Comparison of ENCODE assay signal across 16 cellular contexts in genomic region chr1:84750110-84750509, GRCh38. TPM values are rescaled to one million over a fixed set of nuclear protein-coding genes. Genes with fewer than 3 reads are reported as not detected.
DNase-seq lines count a peak whose midpoint lies in the region; ATAC-seq, FAIRE-seq and TF ChIP-seq lines count a peak whose summit lies in the region.
"Had no signal": no experiment of that assay in that cellular context is flagged by ENCODE, and none has a peak within 500 bp of the region (broad histone marks: within the 10 kb centered on the region; RNA-seq: fewer than 3 reads in every experiment).

No MANE protein-coding gene starts in this region.

- ATAC-seq in GM18858 (IDR thresholded peaks at IDR 0.05; ENCODE audit: unreplicated experiment): no peak

- H3K4me1 ChIP-seq in vagina: no peaks in the 10 kb centered on the region
- H3K4me1 ChIP-seq: BLaER1, SJSA1 had no signal

- intact Hi-C loops in vagina (cut with DNase I): loop anchor here (10.0 kb wide), 1 partner anchor 315 kb away; no protein-coding TSS in a partner anchor

- TF ChIP-seq CTCF in bronchial epithelial cell (IDR thresholded peaks at IDR 0.05; ENCODE audit: insufficient read depth, low read length, severe bottlenecking) (no peak), vagina (IDR thresholded peaks at IDR 0.05) (no peak)

- FAIRE-seq in bronchial epithelial cell (lab: Jason Lieb, UNC) (peak; percentile 89), GM12892 (lab: Jason Lieb, UNC) (no peak)
- FAIRE-seq: H1 had no signal

- H3K27ac ChIP-seq in vagina: no peak overlapping the region
- H3K27ac ChIP-seq: BLaER1, SJSA1 had no signal

- no peak overlapping the region for H3K4me3 ChIP-seq in MG63
- H3K4me3 ChIP-seq in bronchial epithelial cell (ENCODE audit: low read depth, low read length): no peak overlapping the region
- no peak overlapping the region for H3K4me3 ChIP-seq in vagina
- H3K4me3 ChIP-seq: BLaER1, SJSA1 had no signal

- H3K27me3 ChIP-seq in MG63 (no peaks in the 10 kb centered on the region), bronchial epithelial cell (ENCODE audit: control insufficient read depth, insufficient read depth, low read length) (no peaks in the 10 kb centered on the region), vagina (no peaks in the 10 kb centered on the region)
- H3K27me3 ChIP-seq: BLaER1, SJSA1 had no signal

- no peaks in the 10 kb centered on the region for H3K9me3 ChIP-seq in MG63
- H3K9me3 ChIP-seq in vagina: no peaks in the 10 kb centered on the region
- H3K9me3 ChIP-seq: BLaER1, SJSA1 had no signal

- DNase-seq in EH (ENCODE audit: low read depth) (peak; percentile 28), MG63 (peak; percentile 54), bronchial epithelial cell (ENCODE audit: low read depth) (peak; percentile 95), kidney tubule cell (ENCODE audit: low spot score) (peak; percentile 42), GM12892 (ENCODE audit: insufficient read length) (no peak), vagina (ENCODE audit: extremely low spot score in 2 of 2) (no peak), OCI-M1 (lab: John Stamatoyannopoulos, UW) (no peak)
- DNase-seq: Kasumi-1; NCI-H1417 treated with DMSO at 0.1 percent for 48 hours; NCI-H1930; NCI-H69; NK-92 treated with Interleukin-12 subunit alpha and Interleukin-12 subunit beta, amount 100 ng/mL, for 24 hours had no signal

- H3K36me3 ChIP-seq in MG63: no peaks in the 10 kb centered on the region
- H3K36me3 ChIP-seq in bronchial epithelial cell (ENCODE audit: control insufficient read depth, insufficient read depth, low read length): no peaks in the 10 kb centered on the region
- H3K36me3 ChIP-seq in vagina: no peaks in the 10 kb centered on the region
- H3K36me3 ChIP-seq: BLaER1, SJSA1 had no signal

- TF ChIP-seq POLR2A in GM12892 (IDR thresholded peaks at IDR 0.05; ENCODE audit: low read depth, low read length): no peak
- no peak for TF ChIP-seq POLR2A in vagina (IDR thresholded peaks at IDR 0.05)

RNA-seq across cellular contexts. Expression of gene SSX2IP, which starts 59.8 kb away (rescaled TPM):
- total RNA-seq in MG63 (2014; rRNA removed; shearing (Covaris generic); ENCODE audit: low replicate concordance): 27.5 and 62.9 TPM in 2 replicates
- 11.6 and 11.8 TPM in 2 replicates for total RNA-seq in bronchial epithelial cell
- 4.7 TPM for polyA plus RNA-seq in GM12892 (2012; ENCODE audit: missing spikeins)
- 8.3 TPM for total RNA-seq in vagina

Comparison
In these comparisons a context has a peak if more than half of its experiments do, and no peak if none do; other contexts are left out.
1. DNase-seq: peak in EH (single experiment), MG63 (single experiment), bronchial epithelial cell (single experiment) and kidney tubule cell (single experiment); none in GM12892 (single experiment), vagina (0 of 2) and OCI-M1 (single experiment).